Comparison of ENCODE assay signal across 8 cellular contexts in the genomic region with DNA sequence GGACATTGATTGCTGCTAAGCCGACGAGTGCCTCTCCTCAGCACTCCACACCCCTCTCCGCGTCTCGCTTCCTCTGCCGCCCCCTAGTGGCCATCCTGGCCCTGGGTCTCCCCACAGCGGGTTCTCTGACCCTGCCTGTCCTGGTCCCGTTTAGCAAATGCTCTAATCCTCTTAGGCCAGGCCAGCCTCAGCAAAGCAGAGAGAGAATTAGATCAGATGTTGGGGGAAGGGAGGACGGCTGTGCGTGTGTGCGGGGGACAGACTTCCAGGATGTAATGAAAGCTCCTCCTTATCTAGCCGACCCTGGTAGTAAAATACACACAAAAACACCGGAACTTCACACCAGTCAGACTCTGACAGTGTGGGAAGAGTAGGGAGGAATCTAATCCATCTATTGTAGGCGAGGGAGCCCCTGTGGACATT. TPM values are rescaled to one million over a fixed set of nuclear protein-coding genes. Genes with fewer than 3 reads are reported as not detected.
DNase-seq lines count a peak whose midpoint lies in the region; ATAC-seq, FAIRE-seq and TF ChIP-seq lines count a peak whose summit lies in the region.

No MANE protein-coding gene starts in this region.

- H3K4me3 ChIP-seq in mammary epithelial cell (replicated peaks in 1 of 3; ENCODE audit: insufficient read depth in 1 of 3, low read depth in 2 of 3, low read length in 3 of 3) = no peak overlapping the region
- no peak overlapping the region for H3K4me3 ChIP-seq in keratinocyte (ENCODE audit: control insufficient read depth in 2 of 3, extremely low read depth in 1 of 3, insufficient read depth in 2 of 3, low read depth in 1 of 3, low read length in 3 of 3)

- 27% methylated on average over 13 of the region's 14 CpGs for WGBS in mammary epithelial cell (ENCODE audit: low coverage, missing lambda C conversion rate)

- no peak for ATAC-seq in GM18858 (IDR thresholded peaks at IDR 0.05; ENCODE audit: unreplicated experiment)

- H3K9me1 ChIP-seq in keratinocyte (ENCODE audit: control insufficient read depth, extremely low read depth, insufficient read depth, low read length) = no peaks in the 10 kb centered on the region

- CTCF ChIA-PET in mammary epithelial cell (lab: Charles Lee; ENCODE audit: low non-redundant PET) = no interaction called here

- H3K27ac ChIP-seq in mammary epithelial cell (ENCODE audit: insufficient read depth, low read depth, low read length) (no peak overlapping the region), keratinocyte (ENCODE audit: control insufficient read depth, insufficient read depth, low read length) (no peak overlapping the region)

- FAIRE-seq in keratinocyte (lab: Jason Lieb, UNC) = no peak

- H3K9me3 ChIP-seq in mammary epithelial cell (replicated peaks; ENCODE audit: insufficient read depth, low read length) = no peaks in the 10 kb centered on the region
- no peaks in the 10 kb centered on the region for H3K9me3 ChIP-seq in keratinocyte (ENCODE audit: control insufficient read depth, low read depth, low read length)

- in situ Hi-C loops in mammary epithelial cell (cut with MboI; ENCODE audit: low sequenced_read_pairs in 2 of 2) = no loop called here

- H3K4me1 ChIP-seq in mammary epithelial cell (ENCODE audit: insufficient read depth, low read length) = no peaks in the 10 kb centered on the region
- no peaks in the 10 kb centered on the region for H3K4me1 ChIP-seq in keratinocyte (ENCODE audit: control insufficient read depth, extremely low read depth, insufficient read depth, low read length)

- no peaks in the 10 kb centered on the region for H3K79me2 ChIP-seq in mammary epithelial cell (ENCODE audit: insufficient read depth, low read length)
- H3K79me2 ChIP-seq in keratinocyte (ENCODE audit: control insufficient read depth, insufficient read depth, low read length) = no peaks in the 10 kb centered on the region

- DNase-seq in NK-92 treated with Interleukin-12 subunit alpha and Interleukin-12 subunit beta, amount 100 ng/mL, for 24 hours (lab: John Stamatoyannopoulos, UW) = peak; percentile 52
- no peak for DNase-seq in NK-92 (lab: John Stamatoyannopoulos, UW; ENCODE audit: unreplicated experiment)
- DNase-seq in NCI-H2196 (lab: John Stamatoyannopoulos, UW; ENCODE audit: unreplicated experiment) = peak; percentile 87
- DNase-seq in activated CD4-positive, CD25-positive, alpha-beta regulatory T cell (lab: John Stamatoyannopoulos, UW) = peak; percentile 67 to 90 (median 82)
- peak; percentile 45 for DNase-seq in mammary epithelial cell
- DNase-seq in keratinocyte (ENCODE audit: low read depth, low spot score) = peak; percentile 5
- peak; percentile 73 to 85 for DNase-seq in stimulated activated CD4-positive, alpha-beta T cell treated with anti-CD3 and anti-CD28 coated beads, Interleukin-15, amount 100 ng/mL, for 48 hours (ENCODE audit: low read depth in 2 of 2)

- peak; percentile 87 to 95 for TF ChIP-seq CTCF in mammary epithelial cell (conservative IDR thresholded peaks at IDR 0.05 in 1 of 2, IDR thresholded peaks at IDR 0.05 in 1 of 2; ENCODE audit: extremely low read depth in 1 of 2, insufficient read depth in 1 of 2, low read depth in 1 of 2, low read length in 2 of 2)
- TF ChIP-seq CTCF in keratinocyte (optimal IDR thresholded peaks at IDR 0.05 in 1 of 3, IDR thresholded peaks at IDR 0.05 in 1 of 3, conservative IDR thresholded peaks at IDR 0.05 in 1 of 3; ENCODE audit: extremely low read depth in 1 of 3, insufficient read depth in 2 of 3, low read length in 3 of 3) = peak; percentile 93 to 95 (median 95)

- H3K27me3 ChIP-seq in mammary epithelial cell (ENCODE audit: insufficient read depth, low read length) = no peaks in the 10 kb centered on the region
- no peaks in the 10 kb centered on the region for H3K27me3 ChIP-seq in keratinocyte (ENCODE audit: control insufficient read depth, extremely low read depth, insufficient read depth, low read length)

- H3K9ac ChIP-seq in mammary epithelial cell (ENCODE audit: insufficient read depth, low read length) = no peak overlapping the region
- H3K9ac ChIP-seq in keratinocyte (ENCODE audit: control insufficient read depth, extremely low read depth, insufficient read depth, low read length) = no peak overlapping the region

- dilution Hi-C loops in mammary epithelial cell (cut with HindIII; ENCODE audit: low sequenced_read_pairs) = no loop called here
- dilution Hi-C loops in keratinocyte (cut with MboI; ENCODE audit: extremely low pct_ligation_motif_present, low sequenced_read_pairs) = no loop called here

- intact Hi-C loops in mammary epithelial cell (cut with micrococcal nuclease) = loop anchor here (1.0 to 5.0 kb wide), 5 partner anchors 50 to 166 kb away; a partner anchor contains a TSS

- H4K20me1 ChIP-seq in mammary epithelial cell (ENCODE audit: insufficient read depth, low read length) = no peaks in the 10 kb centered on the region
- no peaks in the 10 kb centered on the region for H4K20me1 ChIP-seq in keratinocyte (ENCODE audit: control insufficient read depth, extremely low read depth, insufficient read depth, low read length)

- no peak overlapping the region for H3K4me2 ChIP-seq in mammary epithelial cell (ENCODE audit: insufficient read depth, low read depth, low read length)
- no peak overlapping the region for H3K4me2 ChIP-seq in keratinocyte (ENCODE audit: control insufficient read depth, extremely low read depth, insufficient read depth, low read depth, low read length)

- no peak overlapping the region for H2AFZ ChIP-seq in mammary epithelial cell (ENCODE audit: low read depth, low read length)
- no peak overlapping the region for H2AFZ ChIP-seq in keratinocyte (ENCODE audit: control insufficient read depth, low read length)

- no TSS peak for BruUV-seq in mammary epithelial cell (replicated peaks; lab: Mats Ljungman, UMichigan)

- H3K36me3 ChIP-seq in mammary epithelial cell (ENCODE audit: insufficient read depth, low read length) (no peaks in the 10 kb centered on the region), keratinocyte (ENCODE audit: control insufficient read depth in 2 of 2, extremely low read depth in 1 of 2, insufficient read depth in 2 of 2, low read length in 2 of 2) (no peaks in the 10 kb centered on the region)

RNA-seq across cellular contexts. Expression of a gene that starts 4.5 kb away (rescaled TPM):
- total RNA-seq in mammary epithelial cell = not detected
- not detected for polyA plus RNA-seq in mammary epithelial cell
- not detected for polyA minus RNA-seq in mammary epithelial cell
- polyA plus RNA-seq in keratinocyte = not detected in 3 replicates
- polyA plus RNA-seq in keratinocyte (2011; ENCODE audit: low read depth) = not detected
- polyA plus RNA-seq in keratinocyte (2011; cell fraction: cytosol; rRNA removed) = not detected in 2 replicates
- polyA plus RNA-seq in keratinocyte (2011; cell fraction: nucleus; rRNA removed) = not detected in 2 replicates
- polyA plus RNA-seq in keratinocyte (2012; ENCODE audit: low replicate concordance) = not detected in 2 replicates
- not detected in 3 replicates for polyA minus RNA-seq in keratinocyte
- not detected for polyA minus RNA-seq in keratinocyte (2011; cell fraction: cytosol; rRNA and poly(A)+ RNA removed)
- polyA minus RNA-seq in keratinocyte (2011; cell fraction: nucleus; rRNA and poly(A)+ RNA removed) = not detected in 2 replicates

RNA-seq across cellular contexts. Expression of a gene that starts 22.6 kb away (rescaled TPM):
- not detected for total RNA-seq in mammary epithelial cell
- polyA plus RNA-seq in mammary epithelial cell (not detected), keratinocyte (not detected in 3 replicates)
- polyA minus RNA-seq in mammary epithelial cell (not detected), keratinocyte (not detected in 3 replicates)
- not detected for polyA plus RNA-seq in keratinocyte (2011; ENCODE audit: low read depth)
- polyA plus RNA-seq in keratinocyte (2011; cell fraction: cytosol; rRNA removed) = not detected in 2 replicates
- not detected in 2 replicates for polyA plus RNA-seq in keratinocyte (2011; cell fraction: nucleus; rRNA removed)
- polyA plus RNA-seq in keratinocyte (2012; ENCODE audit: low replicate concordance) = not detected in 2 replicates
- not detected for polyA minus RNA-seq in keratinocyte (2011; cell fraction: cytosol; rRNA and poly(A)+ RNA removed)
- polyA minus RNA-seq in keratinocyte (2011; cell fraction: nucleus; rRNA and poly(A)+ RNA removed) = not detected in 2 replicates

RNA-seq across cellular contexts. Expression of a gene that starts 41.8 kb away (rescaled TPM):
- total RNA-seq in mammary epithelial cell = not detected
- not detected for polyA plus RNA-seq in mammary epithelial cell
- not detected for polyA minus RNA-seq in mammary epithelial cell
- polyA plus RNA-seq in keratinocyte = not detected in 3 replicates
- polyA plus RNA-seq in keratinocyte (2011; ENCODE audit: low read depth) = not detected
- polyA plus RNA-seq in keratinocyte (2011; cell fraction: cytosol; rRNA removed) = not detected in 2 replicates
- polyA plus RNA-seq in keratinocyte (2011; cell fraction: nucleus; rRNA removed) = not detected in 2 replicates
- polyA plus RNA-seq in keratinocyte (2012; ENCODE audit: low replicate concordance) = not detected in 2 replicates
- polyA minus RNA-seq in keratinocyte = not detected in 3 replicates
- not detected for polyA minus RNA-seq in keratinocyte (2011; cell fraction: cytosol; rRNA and poly(A)+ RNA removed)
- not detected in 2 replicates for polyA minus RNA-seq in keratinocyte (2011; cell fraction: nucleus; rRNA and poly(A)+ RNA removed)

RNA-seq across cellular contexts. Expression of a gene that starts 59.2 kb away (rescaled TPM):
- total RNA-seq in mammary epithelial cell = not detected
- polyA plus RNA-seq in mammary epithelial cell (not detected), keratinocyte (not detected in 3 replicates)
- polyA minus RNA-seq in mammary epithelial cell (not detected), keratinocyte (not detected in 3 replicates)
- not detected for polyA plus RNA-seq in keratinocyte (2011; ENCODE audit: low read depth)
- not detected in 2 replicates for polyA plus RNA-seq in keratinocyte (2011; cell fraction: cytosol; rRNA removed)
- polyA plus RNA-seq in keratinocyte (2011; cell fraction: nucleus; rRNA removed) = not detected in 2 replicates
- polyA plus RNA-seq in keratinocyte (2012; ENCODE audit: low replicate concordance) = not detected in 2 replicates
- not detected for polyA minus RNA-seq in keratinocyte (2011; cell fraction: cytosol; rRNA and poly(A)+ RNA removed)
- not detected in 2 replicates for polyA minus RNA-seq in keratinocyte (2011; cell fraction: nucleus; rRNA and poly(A)+ RNA removed)
